2 cellular contexts compared by ENCODE assay signal in genomic region chr3:188522115-188522514, GRCh38.
TF ChIP-seq lines count a peak whose summit lies in the region.

No MANE protein-coding gene starts in this region.

TF ChIP-seq in liver, 16 proteins besides CTCF, POLR2A, EP300 and RAD21 (continued from another document):
- TF ChIP-seq REST (IDR thresholded peaks at IDR 0.05) = no peak
- peak in 1 of 2 donors; percentile 17 for TF ChIP-seq JUND (IDR thresholded peaks at IDR 0.05)
- no peak for TF ChIP-seq FOXA2 (IDR thresholded peaks at IDR 0.05)
- no peak for TF ChIP-seq EGR1 (IDR thresholded peaks at IDR 0.05; ENCODE audit: low read depth in 2 of 2)
- no peak for TF ChIP-seq NR2F2 (IDR thresholded peaks at IDR 0.05)
- no peak for TF ChIP-seq FOXA1 (IDR thresholded peaks at IDR 0.05)
- no peak for TF ChIP-seq SP1 (IDR thresholded peaks at IDR 0.05)
- no peak for TF ChIP-seq YY1 (IDR thresholded peaks at IDR 0.05)
- TF ChIP-seq HNF4G (IDR thresholded peaks at IDR 0.05) = no peak
- TF ChIP-seq RXRA (IDR thresholded peaks at IDR 0.05) = peak in 1 of 2 donors; percentile 35
- peak in 1 of 2 donors; percentile 19 for TF ChIP-seq HNF4A (conservative IDR thresholded peaks at IDR 0.05)
- TF ChIP-seq GABPA (IDR thresholded peaks at IDR 0.05 in 1 of 2, conservative IDR thresholded peaks at IDR 0.05 in 1 of 2) = no peak
- no peak for TF ChIP-seq TAF1 (conservative IDR thresholded peaks at IDR 0.05)
- no peak for TF ChIP-seq ATF3 (IDR thresholded peaks at IDR 0.05)
TF ChIP-seq in liver: peak in this region for 3.

TF ChIP-seq in HepG2, 621 proteins besides CTCF, POLR2A, EP300 and RAD21 (continued from another document):
- TF ChIP-seq SOX13 (IDR thresholded peaks at IDR 0.05) (no peak), SOX13 (CRISPR knock-in tag; conservative IDR thresholded peaks at IDR 0.05 in 1 of 2, IDR thresholded peaks at IDR 0.05 in 1 of 2) (no peak), ESRRA (CRISPR knock-in tag; IDR thresholded peaks at IDR 0.05; ENCODE audit: low read depth) (no peak), NFATC3 (CRISPR knock-in tag; IDR thresholded peaks at IDR 0.05) (no peak), SNAPC5 (CRISPR knock-in tag; IDR thresholded peaks at IDR 0.05; ENCODE audit: borderline replicate concordance) (no peak), MTF1 (CRISPR knock-in tag; IDR thresholded peaks at IDR 0.05) (no peak)
